8 cellular contexts compared by ENCODE assay signal in the genomic region with DNA sequence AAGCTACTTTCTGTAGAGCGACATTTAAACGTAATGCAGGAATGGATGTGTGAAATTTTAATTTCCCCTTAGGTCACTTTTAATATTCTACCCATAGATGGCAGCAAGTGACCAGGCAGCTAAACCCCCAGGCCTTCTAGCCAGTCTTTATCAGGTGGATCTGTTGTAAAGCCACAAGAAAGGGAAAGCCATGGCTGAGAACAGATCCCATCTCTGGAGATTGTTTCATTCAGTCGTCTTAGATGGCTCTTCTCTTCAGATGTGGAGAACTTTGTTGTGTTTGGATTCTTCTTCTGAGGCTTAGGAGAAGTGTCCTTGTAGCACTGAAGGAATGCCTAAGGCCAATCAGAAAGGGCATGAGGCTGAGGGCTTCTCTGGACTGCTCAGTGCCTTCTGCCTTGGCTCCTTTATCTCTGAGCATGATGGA. TPM values are rescaled to one million over a fixed set of nuclear protein-coding genes. Genes with fewer than 3 reads are reported as not detected.
DNase-seq lines count a peak whose midpoint lies in the region; ATAC-seq, FAIRE-seq and TF ChIP-seq lines count a peak whose summit lies in the region.

No MANE protein-coding gene starts in this region.

- intact Hi-C loops in kidney (cut with DNase I) = no loop called here

- peaks cover 10% of the 10 kb centered on the region for H3K4me1 Mint-ChIP-seq in T-helper 17 cell
- no peaks in the 10 kb centered on the region for H3K4me1 Mint-ChIP-seq in stimulated activated effector memory CD8-positive, alpha-beta T cell treated with anti-CD3 and anti-CD28 coated beads, Interleukin-12 subunit alpha, Interleukin-12 subunit beta, amount 100 ng/mL, for 72 hours

- FAIRE-seq in bronchial epithelial cell (lab: Jason Lieb, UNC) (no peak), kidney (lab: Jason Lieb, UNC) (peak; percentile 85)

- H3K9ac ChIP-seq in kidney (ENCODE audit: low read length in 2 of 2) = no peak overlapping the region

- no peaks in the 10 kb centered on the region for H3K36me3 ChIP-seq in bronchial epithelial cell (ENCODE audit: control insufficient read depth, insufficient read depth, low read length)
- no peaks in the 10 kb centered on the region for H3K36me3 ChIP-seq in kidney (ENCODE audit: control insufficient read depth in 1 of 2, insufficient read depth in 2 of 2, low read length in 2 of 2)

- no peaks in the 10 kb centered on the region for H3K27me3 ChIP-seq in bronchial epithelial cell (ENCODE audit: control insufficient read depth, insufficient read depth, low read length)

- no peaks in the 10 kb centered on the region for H3K4me1 ChIP-seq in kidney (ENCODE audit: control insufficient read depth in 1 of 2, insufficient read depth in 1 of 2, low read depth in 1 of 2, low read length in 2 of 2)

- H3K27ac Mint-ChIP-seq in T-helper 17 cell = no peak overlapping the region
- H3K27ac Mint-ChIP-seq in stimulated activated effector memory CD8-positive, alpha-beta T cell treated with anti-CD3 and anti-CD28 coated beads, Interleukin-12 subunit alpha, Interleukin-12 subunit beta, amount 100 ng/mL, for 72 hours = no peak overlapping the region

- peak; percentile 39 for ATAC-seq in GM18520 (IDR thresholded peaks at IDR 0.05; ENCODE audit: unreplicated experiment)
- peak; percentile 97 for ATAC-seq in T-helper 17 cell
- ATAC-seq in stimulated activated effector memory CD8-positive, alpha-beta T cell treated with anti-CD3 and anti-CD28 coated beads, Interleukin-12 subunit alpha, Interleukin-12 subunit beta, amount 100 ng/mL, for 72 hours = peak; percentile 64
- no peak for ATAC-seq in HG02642 (IDR thresholded peaks at IDR 0.05; ENCODE audit: poor library complexity, unreplicated experiment)

- H3K27ac ChIP-seq in kidney (ENCODE audit: low read depth in 2 of 2, low read length in 2 of 2) = no peak overlapping the region

- DNase-seq in AG10803 (ENCODE audit: low read depth) (peak; percentile 66), NCI-H1694 treated with DMSO at 0.1 percent for 48 hours (lab: John Stamatoyannopoulos, UW) (peak; percentile 76), T-helper 17 cell (peak; percentile 17 to 28 (median 21)), bronchial epithelial cell (ENCODE audit: low read depth) (peak; percentile 59), kidney (no peak)
- DNase-seq in stimulated activated effector memory CD8-positive, alpha-beta T cell treated with anti-CD3 and anti-CD28 coated beads, Interleukin-12 subunit alpha, Interleukin-12 subunit beta, amount 100 ng/mL, for 72 hours (ENCODE audit: low spot score in 2 of 2) = peak in 1 of 2 donors; percentile 55

- H3K4me3 Mint-ChIP-seq in T-helper 17 cell = no peak overlapping the region
- no peak overlapping the region for H3K4me3 Mint-ChIP-seq in stimulated activated effector memory CD8-positive, alpha-beta T cell treated with anti-CD3 and anti-CD28 coated beads, Interleukin-12 subunit alpha, Interleukin-12 subunit beta, amount 100 ng/mL, for 72 hours

- no peak overlapping the region for H3K4me3 ChIP-seq in AG10803 (ENCODE audit: low read length)
- no peak overlapping the region for H3K4me3 ChIP-seq in bronchial epithelial cell (ENCODE audit: low read depth, low read length)
- no peak overlapping the region for H3K4me3 ChIP-seq in kidney (ENCODE audit: low read length in 2 of 2)

- H3K9me3 ChIP-seq in T-helper 17 cell (ENCODE audit: control insufficient read depth, low read length, poor library complexity, severe bottlenecking) = no peaks in the 10 kb centered on the region
- no peaks in the 10 kb centered on the region for H3K9me3 ChIP-seq in kidney (ENCODE audit: control insufficient read depth in 1 of 2, low read length in 2 of 2)

- H3K36me3 Mint-ChIP-seq in T-helper 17 cell (ENCODE audit: low read depth) = peaks cover 1% of the 10 kb centered on the region
- H3K36me3 Mint-ChIP-seq in stimulated activated effector memory CD8-positive, alpha-beta T cell treated with anti-CD3 and anti-CD28 coated beads, Interleukin-12 subunit alpha, Interleukin-12 subunit beta, amount 100 ng/mL, for 72 hours = no peaks in the 10 kb centered on the region

- TF ChIP-seq CTCF in AG10803 (conservative IDR thresholded peaks at IDR 0.05; ENCODE audit: low read length) (peak; percentile 83), bronchial epithelial cell (IDR thresholded peaks at IDR 0.05; ENCODE audit: insufficient read depth, low read length, severe bottlenecking) (peak; percentile 63), kidney (IDR thresholded peaks at IDR 0.05; ENCODE audit: borderline replicate concordance, extremely low read depth, insufficient read depth) (peak; percentile 71)

- H3K27me3 Mint-ChIP-seq in T-helper 17 cell = peaks cover 40% of the 10 kb centered on the region

- no peaks in the 10 kb centered on the region for H3K9me3 Mint-ChIP-seq in stimulated activated effector memory CD8-positive, alpha-beta T cell treated with anti-CD3 and anti-CD28 coated beads, Interleukin-12 subunit alpha, Interleukin-12 subunit beta, amount 100 ng/mL, for 72 hours

RNA-seq across cellular contexts. Expression of gene RNF182, which starts 15.8 kb away (rescaled TPM):
- total RNA-seq in T-helper 17 cell = under 1 TPM; 0.16 to 0.25 TPM
- 0.13 TPM in 1 of 2 replicates, not detected in the other for total RNA-seq in bronchial epithelial cell
- 3.9 TPM for total RNA-seq in kidney
- 0.90 TPM for polyA plus RNA-seq in kidney (ENCODE audit: insufficient read depth, low read depth, low replicate concordance)
